ENCODE assay signal across 1 cellular context in the genomic region with DNA sequence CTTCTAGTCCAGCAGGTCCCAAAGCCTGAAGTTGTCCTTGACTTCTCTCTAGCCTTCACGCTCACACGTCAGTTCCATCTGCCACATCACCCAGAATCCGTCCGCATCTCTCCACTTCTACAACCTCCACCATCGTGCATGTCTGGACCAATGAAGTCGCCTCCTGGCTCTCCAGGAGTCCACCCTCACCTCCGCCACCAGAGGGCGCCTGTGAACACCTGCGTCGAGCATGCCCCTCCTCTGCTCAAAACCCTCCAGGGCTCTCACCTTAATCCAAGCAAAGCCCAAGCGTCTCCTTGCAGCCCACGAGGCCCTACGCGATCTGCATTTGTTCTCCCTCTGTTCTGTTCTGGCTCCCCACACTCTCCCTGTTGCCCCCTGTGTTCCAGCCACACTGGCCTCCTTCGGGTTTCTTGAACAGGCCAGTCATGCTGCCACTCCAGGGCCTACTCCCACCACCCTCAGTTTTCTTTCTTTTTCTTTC.
TF ChIP-seq lines count a peak whose summit lies in the region.

No MANE protein-coding gene starts in this region.

TF ChIP-seq in HEK293, 187 proteins besides CTCF, POLR2A, EP300 and RAD21 (continued from another document and continues in another):
- TF ChIP-seq KLF9 (tag by site-specific recombination; IDR thresholded peaks at IDR 0.05; ENCODE audit: low read depth) (peak; percentile 20; the same call in 1 of the 2 replicates), ZNF223 (tag by site-specific recombination; IDR thresholded peaks at IDR 0.05) (no peak), GLIS1 (tag by site-specific recombination; IDR thresholded peaks at IDR 0.05) (peak; percentile 68), ZNF529 (tag by site-specific recombination; IDR thresholded peaks at IDR 0.05; ENCODE audit: insufficient replicate concordance) (no peak), ZFP69B (tag by site-specific recombination; IDR thresholded peaks at IDR 0.05) (peak; percentile 18; the same call in 1 of the 2 replicates), KLF8 (tag by site-specific recombination; IDR thresholded peaks at IDR 0.05) (peak; percentile 53; the same call in 1 of the 2 replicates), ZNF394 (tag by site-specific recombination; IDR thresholded peaks at IDR 0.05; ENCODE audit: borderline replicate concordance) (0 out of 2 replicates have a peak, but pooled peaks have one; percentile 29), ZNF423 (tag by site-specific recombination; IDR thresholded peaks at IDR 0.05) (no peak), ZNF549 (tag by site-specific recombination; IDR thresholded peaks at IDR 0.05) (no peak), ZBTB8A (tag by site-specific recombination; IDR thresholded peaks at IDR 0.05) (peak; percentile 72), ZBTB17 (tag by site-specific recombination; IDR thresholded peaks at IDR 0.05) (peak; percentile 79), ZNF558 (tag by site-specific recombination; IDR thresholded peaks at IDR 0.05) (no peak; the same call in 1 of the 2 replicates), ZNF239 (tag by site-specific recombination; IDR thresholded peaks at IDR 0.05) (no peak), ZNF623 (tag by site-specific recombination; IDR thresholded peaks at IDR 0.05) (no peak), ZNF610 (tag by site-specific recombination; IDR thresholded peaks at IDR 0.05; ENCODE audit: borderline replicate concordance) (peak; percentile 16; the same call in 1 of the 2 replicates), ZBTB48 (tag by site-specific recombination; IDR thresholded peaks at IDR 0.05) (0 out of 2 replicates have a peak, but pooled peaks have one; percentile 22), YY1 (tag by site-specific recombination; IDR thresholded peaks at IDR 0.05) (no peak), ZEB2 (tag by site-specific recombination; IDR thresholded peaks at IDR 0.05) (peak; percentile 69), ZNF426 (tag by site-specific recombination; IDR thresholded peaks at IDR 0.05) (no peak), ZFHX2 (tag by site-specific recombination; conservative IDR thresholded peaks at IDR 0.05) (no peak; the same call in 1 of the 2 replicates), SP7 (tag by site-specific recombination; IDR thresholded peaks at IDR 0.05) (peak; percentile 51)
- TF ChIP-seq, protein P1, sequence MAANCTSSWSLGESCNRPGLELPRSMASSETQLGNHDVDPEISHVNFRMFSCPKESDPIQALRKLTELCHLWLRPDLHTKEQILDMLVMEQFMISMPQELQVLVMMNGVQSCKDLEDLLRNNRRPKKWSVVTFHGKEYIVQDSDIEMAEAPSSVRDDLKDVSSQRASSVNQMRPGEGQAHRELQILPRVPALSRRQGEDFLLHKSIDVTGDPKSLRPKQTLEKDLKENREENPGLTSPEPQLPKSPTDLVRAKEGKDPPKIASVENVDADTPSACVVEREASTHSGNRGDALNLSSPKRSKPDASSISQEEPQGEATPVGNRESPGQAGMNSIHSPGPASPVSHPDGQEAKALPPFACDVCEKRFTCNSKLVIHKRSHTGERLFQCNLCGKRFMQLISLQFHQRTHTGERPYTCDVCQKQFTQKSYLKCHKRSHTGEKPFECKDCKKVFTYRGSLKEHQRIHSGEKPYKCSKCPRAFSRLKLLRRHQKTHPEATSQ (tag by site-specific recombination; IDR thresholded peaks at IDR 0.05) = 0 out of 2 replicates have a peak, but pooled peaks have one; percentile 10
- TF ChIP-seq, protein P2, sequence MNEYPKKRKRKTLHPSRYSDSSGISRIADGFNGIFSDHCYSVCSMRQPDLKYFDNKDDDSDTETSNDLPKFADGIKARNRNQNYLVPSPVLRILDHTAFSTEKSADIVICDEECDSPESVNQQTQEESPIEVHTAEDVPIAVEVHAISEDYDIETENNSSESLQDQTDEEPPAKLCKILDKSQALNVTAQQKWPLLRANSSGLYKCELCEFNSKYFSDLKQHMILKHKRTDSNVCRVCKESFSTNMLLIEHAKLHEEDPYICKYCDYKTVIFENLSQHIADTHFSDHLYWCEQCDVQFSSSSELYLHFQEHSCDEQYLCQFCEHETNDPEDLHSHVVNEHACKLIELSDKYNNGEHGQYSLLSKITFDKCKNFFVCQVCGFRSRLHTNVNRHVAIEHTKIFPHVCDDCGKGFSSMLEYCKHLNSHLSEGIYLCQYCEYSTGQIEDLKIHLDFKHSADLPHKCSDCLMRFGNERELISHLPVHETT (tag by site-specific recombination; IDR thresholded peaks at IDR 0.05) = peak; percentile 45; the same call in 1 of the 2 replicates
- TF ChIP-seq, protein P3, sequence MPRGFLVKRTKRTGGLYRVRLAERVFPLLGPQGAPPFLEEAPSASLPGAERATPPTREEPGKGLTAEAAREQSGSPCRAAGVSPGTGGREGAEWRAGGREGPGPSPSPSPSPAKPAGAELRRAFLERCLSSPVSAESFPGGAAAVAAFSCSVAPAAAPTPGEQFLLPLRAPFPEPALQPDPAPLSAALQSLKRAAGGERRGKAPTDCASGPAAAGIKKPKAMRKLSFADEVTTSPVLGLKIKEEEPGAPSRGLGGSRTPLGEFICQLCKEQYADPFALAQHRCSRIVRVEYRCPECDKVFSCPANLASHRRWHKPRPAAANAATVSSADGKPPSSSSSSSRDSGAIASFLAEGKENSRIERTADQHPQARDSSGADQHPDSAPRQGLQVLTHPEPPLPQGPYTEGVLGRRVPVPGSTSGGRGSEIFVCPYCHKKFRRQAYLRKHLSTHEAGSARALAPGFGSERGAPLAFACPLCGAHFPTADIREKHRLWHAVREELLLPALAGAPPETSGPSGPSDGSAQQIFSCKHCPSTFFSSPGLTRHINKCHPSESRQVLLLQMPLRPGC (tag by site-specific recombination; IDR thresholded peaks at IDR 0.05) = no peak
- TF ChIP-seq, protein P4, sequence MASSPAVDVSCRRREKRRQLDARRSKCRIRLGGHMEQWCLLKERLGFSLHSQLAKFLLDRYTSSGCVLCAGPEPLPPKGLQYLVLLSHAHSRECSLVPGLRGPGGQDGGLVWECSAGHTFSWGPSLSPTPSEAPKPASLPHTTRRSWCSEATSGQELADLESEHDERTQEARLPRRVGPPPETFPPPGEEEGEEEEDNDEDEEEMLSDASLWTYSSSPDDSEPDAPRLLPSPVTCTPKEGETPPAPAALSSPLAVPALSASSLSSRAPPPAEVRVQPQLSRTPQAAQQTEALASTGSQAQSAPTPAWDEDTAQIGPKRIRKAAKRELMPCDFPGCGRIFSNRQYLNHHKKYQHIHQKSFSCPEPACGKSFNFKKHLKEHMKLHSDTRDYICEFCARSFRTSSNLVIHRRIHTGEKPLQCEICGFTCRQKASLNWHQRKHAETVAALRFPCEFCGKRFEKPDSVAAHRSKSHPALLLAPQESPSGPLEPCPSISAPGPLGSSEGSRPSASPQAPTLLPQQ (tag by site-specific recombination; IDR thresholded peaks at IDR 0.05) = peak; percentile 47; the same call in 1 of the 2 replicates
- TF ChIP-seq, protein P5, sequence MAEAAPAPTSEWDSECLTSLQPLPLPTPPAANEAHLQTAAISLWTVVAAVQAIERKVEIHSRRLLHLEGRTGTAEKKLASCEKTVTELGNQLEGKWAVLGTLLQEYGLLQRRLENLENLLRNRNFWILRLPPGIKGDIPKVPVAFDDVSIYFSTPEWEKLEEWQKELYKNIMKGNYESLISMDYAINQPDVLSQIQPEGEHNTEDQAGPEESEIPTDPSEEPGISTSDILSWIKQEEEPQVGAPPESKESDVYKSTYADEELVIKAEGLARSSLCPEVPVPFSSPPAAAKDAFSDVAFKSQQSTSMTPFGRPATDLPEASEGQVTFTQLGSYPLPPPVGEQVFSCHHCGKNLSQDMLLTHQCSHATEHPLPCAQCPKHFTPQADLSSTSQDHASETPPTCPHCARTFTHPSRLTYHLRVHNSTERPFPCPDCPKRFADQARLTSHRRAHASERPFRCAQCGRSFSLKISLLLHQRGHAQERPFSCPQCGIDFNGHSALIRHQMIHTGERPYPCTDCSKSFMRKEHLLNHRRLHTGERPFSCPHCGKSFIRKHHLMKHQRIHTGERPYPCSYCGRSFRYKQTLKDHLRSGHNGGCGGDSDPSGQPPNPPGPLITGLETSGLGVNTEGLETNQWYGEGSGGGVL (tag by site-specific recombination; IDR thresholded peaks at IDR 0.05) = no peak
- TF ChIP-seq, protein P6, sequence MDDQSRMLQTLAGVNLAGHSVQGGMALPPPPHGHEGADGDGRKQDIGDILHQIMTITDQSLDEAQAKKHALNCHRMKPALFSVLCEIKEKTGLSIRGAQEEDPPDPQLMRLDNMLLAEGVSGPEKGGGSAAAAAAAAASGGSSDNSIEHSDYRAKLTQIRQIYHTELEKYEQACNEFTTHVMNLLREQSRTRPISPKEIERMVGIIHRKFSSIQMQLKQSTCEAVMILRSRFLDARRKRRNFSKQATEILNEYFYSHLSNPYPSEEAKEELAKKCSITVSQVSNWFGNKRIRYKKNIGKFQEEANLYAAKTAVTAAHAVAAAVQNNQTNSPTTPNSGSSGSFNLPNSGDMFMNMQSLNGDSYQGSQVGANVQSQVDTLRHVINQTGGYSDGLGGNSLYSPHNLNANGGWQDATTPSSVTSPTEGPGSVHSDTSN (CRISPR knock-in tag; IDR thresholded peaks at IDR 0.05) = no peak
- TF ChIP-seq, protein P7, sequence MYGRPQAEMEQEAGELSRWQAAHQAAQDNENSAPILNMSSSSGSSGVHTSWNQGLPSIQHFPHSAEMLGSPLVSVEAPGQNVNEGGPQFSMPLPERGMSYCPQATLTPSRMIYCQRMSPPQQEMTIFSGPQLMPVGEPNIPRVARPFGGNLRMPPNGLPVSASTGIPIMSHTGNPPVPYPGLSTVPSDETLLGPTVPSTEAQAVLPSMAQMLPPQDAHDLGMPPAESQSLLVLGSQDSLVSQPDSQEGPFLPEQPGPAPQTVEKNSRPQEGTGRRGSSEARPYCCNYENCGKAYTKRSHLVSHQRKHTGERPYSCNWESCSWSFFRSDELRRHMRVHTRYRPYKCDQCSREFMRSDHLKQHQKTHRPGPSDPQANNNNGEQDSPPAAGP (tag by site-specific recombination; IDR thresholded peaks at IDR 0.05) = no peak
- TF ChIP-seq, protein P8, sequence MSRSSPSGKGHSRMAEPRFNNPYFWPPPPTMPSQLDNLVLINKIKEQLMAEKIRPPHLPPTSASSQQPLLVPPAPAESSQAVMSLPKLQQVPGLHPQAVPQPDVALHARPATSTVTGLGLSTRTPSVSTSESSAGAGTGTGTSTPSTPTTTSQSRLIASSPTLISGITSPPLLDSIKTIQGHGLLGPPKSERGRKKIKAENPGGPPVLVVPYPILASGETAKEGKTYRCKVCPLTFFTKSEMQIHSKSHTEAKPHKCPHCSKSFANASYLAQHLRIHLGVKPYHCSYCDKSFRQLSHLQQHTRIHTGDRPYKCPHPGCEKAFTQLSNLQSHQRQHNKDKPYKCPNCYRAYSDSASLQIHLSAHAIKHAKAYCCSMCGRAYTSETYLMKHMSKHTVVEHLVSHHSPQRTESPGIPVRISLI (tag by site-specific recombination; IDR thresholded peaks at IDR 0.05) = peak; percentile 66; the same call in 1 of the 2 replicates
- TF ChIP-seq, protein P9, sequence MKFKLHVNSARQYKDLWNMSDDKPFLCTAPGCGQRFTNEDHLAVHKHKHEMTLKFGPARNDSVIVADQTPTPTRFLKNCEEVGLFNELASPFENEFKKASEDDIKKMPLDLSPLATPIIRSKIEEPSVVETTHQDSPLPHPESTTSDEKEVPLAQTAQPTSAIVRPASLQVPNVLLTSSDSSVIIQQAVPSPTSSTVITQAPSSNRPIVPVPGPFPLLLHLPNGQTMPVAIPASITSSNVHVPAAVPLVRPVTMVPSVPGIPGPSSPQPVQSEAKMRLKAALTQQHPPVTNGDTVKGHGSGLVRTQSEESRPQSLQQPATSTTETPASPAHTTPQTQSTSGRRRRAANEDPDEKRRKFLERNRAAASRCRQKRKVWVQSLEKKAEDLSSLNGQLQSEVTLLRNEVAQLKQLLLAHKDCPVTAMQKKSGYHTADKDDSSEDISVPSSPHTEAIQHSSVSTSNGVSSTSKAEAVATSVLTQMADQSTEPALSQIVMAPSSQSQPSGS (tag by site-specific recombination; IDR thresholded peaks at IDR 0.05; ENCODE audit: low read depth) = no peak
- TF ChIP-seq, protein P10, sequence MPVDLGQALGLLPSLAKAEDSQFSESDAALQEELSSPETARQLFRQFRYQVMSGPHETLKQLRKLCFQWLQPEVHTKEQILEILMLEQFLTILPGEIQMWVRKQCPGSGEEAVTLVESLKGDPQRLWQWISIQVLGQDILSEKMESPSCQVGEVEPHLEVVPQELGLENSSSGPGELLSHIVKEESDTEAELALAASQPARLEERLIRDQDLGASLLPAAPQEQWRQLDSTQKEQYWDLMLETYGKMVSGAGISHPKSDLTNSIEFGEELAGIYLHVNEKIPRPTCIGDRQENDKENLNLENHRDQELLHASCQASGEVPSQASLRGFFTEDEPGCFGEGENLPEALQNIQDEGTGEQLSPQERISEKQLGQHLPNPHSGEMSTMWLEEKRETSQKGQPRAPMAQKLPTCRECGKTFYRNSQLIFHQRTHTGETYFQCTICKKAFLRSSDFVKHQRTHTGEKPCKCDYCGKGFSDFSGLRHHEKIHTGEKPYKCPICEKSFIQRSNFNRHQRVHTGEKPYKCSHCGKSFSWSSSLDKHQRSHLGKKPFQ (tag by site-specific recombination; IDR thresholded peaks at IDR 0.05) = peak; percentile 59; the same call in 1 of the 2 replicates
- TF ChIP-seq, protein P11, sequence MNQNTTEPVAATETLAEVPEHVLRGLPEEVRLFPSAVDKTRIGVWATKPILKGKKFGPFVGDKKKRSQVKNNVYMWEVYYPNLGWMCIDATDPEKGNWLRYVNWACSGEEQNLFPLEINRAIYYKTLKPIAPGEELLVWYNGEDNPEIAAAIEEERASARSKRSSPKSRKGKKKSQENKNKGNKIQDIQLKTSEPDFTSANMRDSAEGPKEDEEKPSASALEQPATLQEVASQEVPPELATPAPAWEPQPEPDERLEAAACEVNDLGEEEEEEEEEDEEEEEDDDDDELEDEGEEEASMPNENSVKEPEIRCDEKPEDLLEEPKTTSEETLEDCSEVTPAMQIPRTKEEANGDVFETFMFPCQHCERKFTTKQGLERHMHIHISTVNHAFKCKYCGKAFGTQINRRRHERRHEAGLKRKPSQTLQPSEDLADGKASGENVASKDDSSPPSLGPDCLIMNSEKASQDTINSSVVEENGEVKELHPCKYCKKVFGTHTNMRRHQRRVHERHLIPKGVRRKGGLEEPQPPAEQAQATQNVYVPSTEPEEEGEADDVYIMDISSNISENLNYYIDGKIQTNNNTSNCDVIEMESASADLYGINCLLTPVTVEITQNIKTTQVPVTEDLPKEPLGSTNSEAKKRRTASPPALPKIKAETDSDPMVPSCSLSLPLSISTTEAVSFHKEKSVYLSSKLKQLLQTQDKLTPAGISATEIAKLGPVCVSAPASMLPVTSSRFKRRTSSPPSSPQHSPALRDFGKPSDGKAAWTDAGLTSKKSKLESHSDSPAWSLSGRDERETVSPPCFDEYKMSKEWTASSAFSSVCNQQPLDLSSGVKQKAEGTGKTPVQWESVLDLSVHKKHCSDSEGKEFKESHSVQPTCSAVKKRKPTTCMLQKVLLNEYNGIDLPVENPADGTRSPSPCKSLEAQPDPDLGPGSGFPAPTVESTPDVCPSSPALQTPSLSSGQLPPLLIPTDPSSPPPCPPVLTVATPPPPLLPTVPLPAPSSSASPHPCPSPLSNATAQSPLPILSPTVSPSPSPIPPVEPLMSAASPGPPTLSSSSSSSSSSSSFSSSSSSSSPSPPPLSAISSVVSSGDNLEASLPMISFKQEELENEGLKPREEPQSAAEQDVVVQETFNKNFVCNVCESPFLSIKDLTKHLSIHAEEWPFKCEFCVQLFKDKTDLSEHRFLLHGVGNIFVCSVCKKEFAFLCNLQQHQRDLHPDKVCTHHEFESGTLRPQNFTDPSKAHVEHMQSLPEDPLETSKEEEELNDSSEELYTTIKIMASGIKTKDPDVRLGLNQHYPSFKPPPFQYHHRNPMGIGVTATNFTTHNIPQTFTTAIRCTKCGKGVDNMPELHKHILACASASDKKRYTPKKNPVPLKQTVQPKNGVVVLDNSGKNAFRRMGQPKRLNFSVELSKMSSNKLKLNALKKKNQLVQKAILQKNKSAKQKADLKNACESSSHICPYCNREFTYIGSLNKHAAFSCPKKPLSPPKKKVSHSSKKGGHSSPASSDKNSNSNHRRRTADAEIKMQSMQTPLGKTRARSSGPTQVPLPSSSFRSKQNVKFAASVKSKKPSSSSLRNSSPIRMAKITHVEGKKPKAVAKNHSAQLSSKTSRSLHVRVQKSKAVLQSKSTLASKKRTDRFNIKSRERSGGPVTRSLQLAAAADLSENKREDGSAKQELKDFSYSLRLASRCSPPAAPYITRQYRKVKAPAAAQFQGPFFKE (tag by site-specific recombination; IDR thresholded peaks at IDR 0.05; ENCODE audit: borderline replicate concordance) = no peak
